ENCODE assay signal across 12 cellular contexts in genomic region chr11:128731041-128731663, GRCh38. TPM values are rescaled to one million over a fixed set of nuclear protein-coding genes. Genes with fewer than 3 reads are reported as not detected.
A peak's percentile ranks its signal among the peaks of the same experiment; 100 is the strongest.
DNase-seq lines count a peak whose midpoint lies in the region; ATAC-seq, FAIRE-seq and TF ChIP-seq lines count a peak whose summit lies in the region.
"Had no signal": no experiment of that assay in that cellular context is flagged by ENCODE, and none has a peak within 500 bp of the region (broad histone marks: within the 10 kb centered on the region; RNA-seq: fewer than 3 reads in every experiment).

No MANE protein-coding gene starts in this region.

- no peak overlapping the region for H3K4me3 ChIP-seq in bronchial epithelial cell (ENCODE audit: low read depth, low read length)
- H3K4me3 ChIP-seq: skin epidermis had no signal

- no peak for TF ChIP-seq POLR2A in GM12891 (IDR thresholded peaks at IDR 0.05; ENCODE audit: low read depth, low read length)

- peak; percentile 31 for ATAC-seq in GM19438 (IDR thresholded peaks at IDR 0.05; ENCODE audit: low read depth, unreplicated experiment)
- ATAC-seq in HG03378 (IDR thresholded peaks at IDR 0.05; ENCODE audit: unreplicated experiment), result peak; percentile 34

- DNase-seq in GM12891 (ENCODE audit: insufficient read length, low spot score), result no peak
- no peak for DNase-seq in bronchial epithelial cell (ENCODE audit: low read depth)
- no peak for DNase-seq in germinal center (ENCODE audit: low spot score)
- DNase-seq in effector CD8-positive, alpha-beta T cell (lab: John Stamatoyannopoulos, UW), result no peak
- no peak for DNase-seq in C1 segment of cervical spinal cord (lab: John Stamatoyannopoulos, UW)
- no peak for DNase-seq in NCI-H2227 treated with DMSO at 0.1 percent for 48 hours (lab: John Stamatoyannopoulos, UW)
- DNase-seq: EL, islet precursor cell, NCI-H226 had no signal

- no peaks in the 10 kb centered on the region for H3K27me3 ChIP-seq in bronchial epithelial cell (ENCODE audit: control insufficient read depth, insufficient read depth, low read length)

- FAIRE-seq in GM12891 (lab: Jason Lieb, UNC) (peak; percentile 95), bronchial epithelial cell (lab: Jason Lieb, UNC) (peak; percentile 18)

- H3K36me3 ChIP-seq in bronchial epithelial cell (ENCODE audit: control insufficient read depth, insufficient read depth, low read length), result no peaks in the 10 kb centered on the region

- TF ChIP-seq CTCF in bronchial epithelial cell (IDR thresholded peaks at IDR 0.05; ENCODE audit: insufficient read depth, low read length, severe bottlenecking), result no peak

TF ChIP-seq in GM12891, 5 proteins besides CTCF, POLR2A, EP300 and RAD21:
- no peak for TF ChIP-seq PAX5 (IDR thresholded peaks at IDR 0.05; ENCODE audit: insufficient read depth, low read length, severe bottlenecking)
- TF ChIP-seq SPI1 (IDR thresholded peaks at IDR 0.05; ENCODE audit: low read depth, low read length), result no peak
- TF ChIP-seq POLR2AphosphoS5 (IDR thresholded peaks at IDR 0.05; ENCODE audit: low read depth, low read length), result no peak
- TF ChIP-seq POU2F2 (IDR thresholded peaks at IDR 0.05; ENCODE audit: low read depth, low read length), result no peak
- TF ChIP-seq TAF1 (IDR thresholded peaks at IDR 0.05; ENCODE audit: low read depth, low read length), result no peak

RNA-seq across cellular contexts. Expression of gene FLI1, which starts 37.3 kb away (rescaled TPM):
- 22.0 TPM for polyA plus RNA-seq in GM12891 (2012; ENCODE audit: low read depth, missing spikeins)
- total RNA-seq in bronchial epithelial cell, result 2.7 and 3.9 TPM in 2 replicates
